Comparison of ENCODE assay signal across 1 cellular context in the genomic region with DNA sequence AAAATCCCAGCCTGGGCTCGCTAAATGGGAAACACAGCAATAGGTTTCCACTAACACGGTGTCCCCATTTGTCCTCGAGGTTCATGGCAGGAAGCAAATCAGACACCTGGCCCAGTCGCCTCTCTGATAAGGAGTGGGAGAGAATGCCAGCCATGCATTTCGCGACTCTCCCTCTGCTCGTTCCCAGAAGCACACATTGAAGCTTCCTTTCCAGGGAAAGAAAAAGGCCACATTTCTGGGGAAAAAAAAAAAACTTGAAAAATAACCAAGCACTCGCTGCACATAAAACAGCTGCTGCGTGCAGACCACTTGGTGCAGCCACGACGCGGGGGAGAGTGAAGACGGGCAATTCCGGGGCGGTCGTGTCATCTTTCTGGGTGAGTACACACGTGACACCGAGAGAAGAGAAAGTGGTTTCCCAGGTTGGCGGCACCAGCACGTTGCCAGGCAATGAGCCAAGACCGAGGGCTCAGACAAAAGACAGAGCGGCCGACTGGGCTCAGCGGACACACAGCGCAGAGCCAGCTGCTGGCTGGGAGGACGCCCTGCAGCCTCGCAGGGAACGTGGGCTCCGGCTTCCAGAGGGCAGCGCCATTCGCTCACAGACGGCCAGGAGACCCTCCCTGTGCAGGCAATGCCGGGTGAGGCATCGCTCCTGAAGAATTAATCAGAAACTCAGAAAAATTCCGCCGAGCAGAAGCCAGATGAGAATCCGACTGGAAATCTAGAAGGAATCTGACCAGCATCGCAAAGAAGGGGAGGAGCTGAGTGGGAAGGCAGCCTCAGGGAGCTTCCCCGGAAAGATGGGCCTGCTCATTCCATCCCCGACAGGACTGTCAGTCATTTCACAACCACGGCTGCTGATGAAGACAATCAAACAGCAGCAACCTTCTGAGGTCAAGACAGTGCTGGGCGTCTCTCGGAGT.
TF ChIP-seq lines count a peak whose summit lies in the region.

No MANE protein-coding gene starts in this region.

TF ChIP-seq in K562, 482 proteins besides CTCF, POLR2A, EP300 and RAD21 (continued from another document and continues in another):
- TF ChIP-seq, protein P1, sequence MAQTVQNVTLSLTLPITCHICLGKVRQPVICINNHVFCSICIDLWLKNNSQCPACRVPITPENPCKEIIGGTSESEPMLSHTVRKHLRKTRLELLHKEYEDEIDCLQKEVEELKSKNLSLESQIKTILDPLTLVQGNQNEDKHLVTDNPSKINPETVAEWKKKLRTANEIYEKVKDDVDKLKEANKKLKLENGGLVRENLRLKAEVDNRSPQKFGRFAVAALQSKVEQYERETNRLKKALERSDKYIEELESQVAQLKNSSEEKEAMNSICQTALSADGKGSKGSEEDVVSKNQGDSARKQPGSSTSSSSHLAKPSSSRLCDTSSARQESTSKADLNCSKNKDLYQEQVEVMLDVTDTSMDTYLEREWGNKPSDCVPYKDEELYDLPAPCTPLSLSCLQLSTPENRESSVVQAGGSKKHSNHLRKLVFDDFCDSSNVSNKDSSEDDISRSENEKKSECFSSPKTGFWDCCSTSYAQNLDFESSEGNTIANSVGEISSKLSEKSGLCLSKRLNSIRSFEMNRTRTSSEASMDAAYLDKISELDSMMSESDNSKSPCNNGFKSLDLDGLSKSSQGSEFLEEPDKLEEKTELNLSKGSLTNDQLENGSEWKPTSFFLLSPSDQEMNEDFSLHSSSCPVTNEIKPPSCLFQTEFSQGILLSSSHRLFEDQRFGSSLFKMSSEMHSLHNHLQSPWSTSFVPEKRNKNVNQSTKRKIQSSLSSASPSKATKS (CRISPR knock-in tag; IDR thresholded peaks at IDR 0.05), result no peak
- no peak for TF ChIP-seq ZFP30 (CRISPR knock-in tag; IDR thresholded peaks at IDR 0.05; ENCODE audit: borderline replicate concordance)
- TF ChIP-seq CBFA2T2 (conservative IDR thresholded peaks at IDR 0.05), result no peak
- no peak for TF ChIP-seq MCM3 (IDR thresholded peaks at IDR 0.05)
- TF ChIP-seq PTBP1 (IDR thresholded peaks at IDR 0.05; ENCODE audit: low read depth, low read length), result no peak
- TF ChIP-seq SMAD4 (CRISPR knock-in tag; conservative IDR thresholded peaks at IDR 0.05), result peak; percentile 52; the same call in 1 of the 2 replicates
- no peak for TF ChIP-seq PYGO2 (tag; IDR thresholded peaks at IDR 0.05)
- no peak for TF ChIP-seq KLF10 (CRISPR knock-in tag; IDR thresholded peaks at IDR 0.05)
- TF ChIP-seq, protein P2, sequence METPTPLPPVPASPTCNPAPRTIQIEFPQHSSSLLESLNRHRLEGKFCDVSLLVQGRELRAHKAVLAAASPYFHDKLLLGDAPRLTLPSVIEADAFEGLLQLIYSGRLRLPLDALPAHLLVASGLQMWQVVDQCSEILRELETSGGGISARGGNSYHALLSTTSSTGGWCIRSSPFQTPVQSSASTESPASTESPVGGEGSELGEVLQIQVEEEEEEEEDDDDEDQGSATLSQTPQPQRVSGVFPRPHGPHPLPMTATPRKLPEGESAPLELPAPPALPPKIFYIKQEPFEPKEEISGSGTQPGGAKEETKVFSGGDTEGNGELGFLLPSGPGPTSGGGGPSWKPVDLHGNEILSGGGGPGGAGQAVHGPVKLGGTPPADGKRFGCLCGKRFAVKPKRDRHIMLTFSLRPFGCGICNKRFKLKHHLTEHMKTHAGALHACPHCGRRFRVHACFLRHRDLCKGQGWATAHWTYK (CRISPR knock-in tag; IDR thresholded peaks at IDR 0.05), result no peak
- TF ChIP-seq, protein P3, sequence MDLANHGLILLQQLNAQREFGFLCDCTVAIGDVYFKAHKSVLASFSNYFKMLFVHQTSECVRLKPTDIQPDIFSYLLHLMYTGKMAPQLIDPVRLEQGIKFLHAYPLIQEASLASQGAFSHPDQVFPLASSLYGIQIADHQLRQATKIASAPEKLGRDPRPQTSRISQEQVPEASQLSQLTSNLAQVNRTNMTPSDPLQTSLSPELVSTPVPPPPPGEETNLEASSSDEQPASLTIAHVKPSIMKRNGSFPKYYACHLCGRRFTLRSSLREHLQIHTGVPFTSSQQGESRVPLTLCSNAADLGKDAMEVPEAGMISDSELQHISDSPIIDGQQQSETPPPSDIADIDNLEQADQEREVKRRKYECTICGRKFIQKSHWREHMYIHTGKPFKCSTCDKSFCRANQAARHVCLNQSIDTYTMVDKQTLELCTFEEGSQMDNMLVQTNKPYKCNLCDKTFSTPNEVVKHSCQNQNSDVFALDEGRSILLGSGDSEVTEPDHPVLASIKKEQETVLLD (IDR thresholded peaks at IDR 0.05), result no peak
- TF ChIP-seq CSDE1 (IDR thresholded peaks at IDR 0.05), result no peak
- TF ChIP-seq, protein P4, sequence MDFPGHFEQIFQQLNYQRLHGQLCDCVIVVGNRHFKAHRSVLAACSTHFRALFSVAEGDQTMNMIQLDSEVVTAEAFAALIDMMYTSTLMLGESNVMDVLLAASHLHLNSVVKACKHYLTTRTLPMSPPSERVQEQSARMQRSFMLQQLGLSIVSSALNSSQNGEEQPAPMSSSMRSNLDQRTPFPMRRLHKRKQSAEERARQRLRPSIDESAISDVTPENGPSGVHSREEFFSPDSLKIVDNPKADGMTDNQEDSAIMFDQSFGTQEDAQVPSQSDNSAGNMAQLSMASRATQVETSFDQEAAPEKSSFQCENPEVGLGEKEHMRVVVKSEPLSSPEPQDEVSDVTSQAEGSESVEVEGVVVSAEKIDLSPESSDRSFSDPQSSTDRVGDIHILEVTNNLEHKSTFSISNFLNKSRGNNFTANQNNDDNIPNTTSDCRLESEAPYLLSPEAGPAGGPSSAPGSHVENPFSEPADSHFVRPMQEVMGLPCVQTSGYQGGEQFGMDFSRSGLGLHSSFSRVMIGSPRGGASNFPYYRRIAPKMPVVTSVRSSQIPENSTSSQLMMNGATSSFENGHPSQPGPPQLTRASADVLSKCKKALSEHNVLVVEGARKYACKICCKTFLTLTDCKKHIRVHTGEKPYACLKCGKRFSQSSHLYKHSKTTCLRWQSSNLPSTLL (IDR thresholded peaks at IDR 0.05), result no peak
- TF ChIP-seq ZNF232 (CRISPR knock-in tag; IDR thresholded peaks at IDR 0.05), result no peak
- no peak for TF ChIP-seq ZBTB7A (IDR thresholded peaks at IDR 0.05; ENCODE audit: borderline replicate concordance, control insufficient read depth, low read depth, low read length)
- TF ChIP-seq KLF1 (tag; IDR thresholded peaks at IDR 0.05), result no peak
- no peak for TF ChIP-seq KLF6 (CRISPR knock-in tag; IDR thresholded peaks at IDR 0.05; ENCODE audit: borderline replicate concordance)
- TF ChIP-seq KHSRP (IDR thresholded peaks at IDR 0.05), result no peak
- no peak for TF ChIP-seq CBX8 (IDR thresholded peaks at IDR 0.05; ENCODE audit: borderline replicate concordance, extremely low read depth, low read depth, low read length, poor library complexity, severe bottlenecking)
- TF ChIP-seq IRF2 (CRISPR knock-in tag; IDR thresholded peaks at IDR 0.05), result no peak
- no peak for TF ChIP-seq FOXA1 (IDR thresholded peaks at IDR 0.05; ENCODE audit: borderline replicate concordance)
- TF ChIP-seq BRD9 (IDR thresholded peaks at IDR 0.05; ENCODE audit: low read depth, partially characterized antibody), result no peak
- TF ChIP-seq, protein P5, sequence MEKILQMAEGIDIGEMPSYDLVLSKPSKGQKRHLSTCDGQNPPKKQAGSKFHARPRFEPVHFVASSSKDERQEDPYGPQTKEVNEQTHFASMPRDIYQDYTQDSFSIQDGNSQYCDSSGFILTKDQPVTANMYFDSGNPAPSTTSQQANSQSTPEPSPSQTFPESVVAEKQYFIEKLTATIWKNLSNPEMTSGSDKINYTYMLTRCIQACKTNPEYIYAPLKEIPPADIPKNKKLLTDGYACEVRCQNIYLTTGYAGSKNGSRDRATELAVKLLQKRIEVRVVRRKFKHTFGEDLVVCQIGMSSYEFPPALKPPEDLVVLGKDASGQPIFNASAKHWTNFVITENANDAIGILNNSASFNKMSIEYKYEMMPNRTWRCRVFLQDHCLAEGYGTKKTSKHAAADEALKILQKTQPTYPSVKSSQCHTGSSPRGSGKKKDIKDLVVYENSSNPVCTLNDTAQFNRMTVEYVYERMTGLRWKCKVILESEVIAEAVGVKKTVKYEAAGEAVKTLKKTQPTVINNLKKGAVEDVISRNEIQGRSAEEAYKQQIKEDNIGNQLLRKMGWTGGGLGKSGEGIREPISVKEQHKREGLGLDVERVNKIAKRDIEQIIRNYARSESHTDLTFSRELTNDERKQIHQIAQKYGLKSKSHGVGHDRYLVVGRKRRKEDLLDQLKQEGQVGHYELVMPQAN (IDR thresholded peaks at IDR 0.05; ENCODE audit: borderline replicate concordance), result no peak
- no peak for TF ChIP-seq SPI1 (IDR thresholded peaks at IDR 0.05; ENCODE audit: borderline replicate concordance, low read depth, low read length)
- no peak for TF ChIP-seq SRSF3 (IDR thresholded peaks at IDR 0.05; ENCODE audit: insufficient read depth, low read length)
- no peak for TF ChIP-seq RBFOX2 (IDR thresholded peaks at IDR 0.05; ENCODE audit: low read depth, low read length)
- no peak for TF ChIP-seq ETS2 (tag; IDR thresholded peaks at IDR 0.05; ENCODE audit: borderline replicate concordance, poor library complexity, severe bottlenecking)
- no peak for TF ChIP-seq HEY1 (CRISPR knock-in tag; IDR thresholded peaks at IDR 0.05; ENCODE audit: borderline replicate concordance)
- TF ChIP-seq BCOR (IDR thresholded peaks at IDR 0.05), result no peak
- no peak for TF ChIP-seq CBX3 (IDR thresholded peaks at IDR 0.05; ENCODE audit: borderline replicate concordance in 1 of 2, low read length in 2 of 2)
- TF ChIP-seq, protein P6, sequence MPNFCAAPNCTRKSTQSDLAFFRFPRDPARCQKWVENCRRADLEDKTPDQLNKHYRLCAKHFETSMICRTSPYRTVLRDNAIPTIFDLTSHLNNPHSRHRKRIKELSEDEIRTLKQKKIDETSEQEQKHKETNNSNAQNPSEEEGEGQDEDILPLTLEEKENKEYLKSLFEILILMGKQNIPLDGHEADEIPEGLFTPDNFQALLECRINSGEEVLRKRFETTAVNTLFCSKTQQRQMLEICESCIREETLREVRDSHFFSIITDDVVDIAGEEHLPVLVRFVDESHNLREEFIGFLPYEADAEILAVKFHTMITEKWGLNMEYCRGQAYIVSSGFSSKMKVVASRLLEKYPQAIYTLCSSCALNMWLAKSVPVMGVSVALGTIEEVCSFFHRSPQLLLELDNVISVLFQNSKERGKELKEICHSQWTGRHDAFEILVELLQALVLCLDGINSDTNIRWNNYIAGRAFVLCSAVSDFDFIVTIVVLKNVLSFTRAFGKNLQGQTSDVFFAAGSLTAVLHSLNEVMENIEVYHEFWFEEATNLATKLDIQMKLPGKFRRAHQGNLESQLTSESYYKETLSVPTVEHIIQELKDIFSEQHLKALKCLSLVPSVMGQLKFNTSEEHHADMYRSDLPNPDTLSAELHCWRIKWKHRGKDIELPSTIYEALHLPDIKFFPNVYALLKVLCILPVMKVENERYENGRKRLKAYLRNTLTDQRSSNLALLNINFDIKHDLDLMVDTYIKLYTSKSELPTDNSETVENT (CRISPR knock-in tag; IDR thresholded peaks at IDR 0.05), result no peak
- TF ChIP-seq RBM14 (IDR thresholded peaks at IDR 0.05; ENCODE audit: borderline replicate concordance, insufficient read depth, low read depth, low read length), result no peak
- no peak for TF ChIP-seq ZNF445 (CRISPR knock-in tag; IDR thresholded peaks at IDR 0.05; ENCODE audit: low read depth)
- TF ChIP-seq RBM15 (IDR thresholded peaks at IDR 0.05; ENCODE audit: insufficient read depth, low read length), result no peak
- TF ChIP-seq KDM1A (IDR thresholded peaks at IDR 0.05), result no peak
- TF ChIP-seq, protein P7, sequence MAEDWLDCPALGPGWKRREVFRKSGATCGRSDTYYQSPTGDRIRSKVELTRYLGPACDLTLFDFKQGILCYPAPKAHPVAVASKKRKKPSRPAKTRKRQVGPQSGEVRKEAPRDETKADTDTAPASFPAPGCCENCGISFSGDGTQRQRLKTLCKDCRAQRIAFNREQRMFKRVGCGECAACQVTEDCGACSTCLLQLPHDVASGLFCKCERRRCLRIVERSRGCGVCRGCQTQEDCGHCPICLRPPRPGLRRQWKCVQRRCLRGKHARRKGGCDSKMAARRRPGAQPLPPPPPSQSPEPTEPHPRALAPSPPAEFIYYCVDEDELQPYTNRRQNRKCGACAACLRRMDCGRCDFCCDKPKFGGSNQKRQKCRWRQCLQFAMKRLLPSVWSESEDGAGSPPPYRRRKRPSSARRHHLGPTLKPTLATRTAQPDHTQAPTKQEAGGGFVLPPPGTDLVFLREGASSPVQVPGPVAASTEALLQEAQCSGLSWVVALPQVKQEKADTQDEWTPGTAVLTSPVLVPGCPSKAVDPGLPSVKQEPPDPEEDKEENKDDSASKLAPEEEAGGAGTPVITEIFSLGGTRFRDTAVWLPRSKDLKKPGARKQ (CRISPR knock-in tag; IDR thresholded peaks at IDR 0.05), result no peak
- TF ChIP-seq, protein P8, sequence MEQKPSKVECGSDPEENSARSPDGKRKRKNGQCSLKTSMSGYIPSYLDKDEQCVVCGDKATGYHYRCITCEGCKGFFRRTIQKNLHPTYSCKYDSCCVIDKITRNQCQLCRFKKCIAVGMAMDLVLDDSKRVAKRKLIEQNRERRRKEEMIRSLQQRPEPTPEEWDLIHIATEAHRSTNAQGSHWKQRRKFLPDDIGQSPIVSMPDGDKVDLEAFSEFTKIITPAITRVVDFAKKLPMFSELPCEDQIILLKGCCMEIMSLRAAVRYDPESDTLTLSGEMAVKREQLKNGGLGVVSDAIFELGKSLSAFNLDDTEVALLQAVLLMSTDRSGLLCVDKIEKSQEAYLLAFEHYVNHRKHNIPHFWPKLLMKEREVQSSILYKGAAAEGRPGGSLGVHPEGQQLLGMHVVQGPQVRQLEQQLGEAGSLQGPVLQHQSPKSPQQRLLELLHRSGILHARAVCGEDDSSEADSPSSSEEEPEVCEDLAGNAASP (IDR thresholded peaks at IDR 0.05), result no peak
- TF ChIP-seq RBM39 (optimal IDR thresholded peaks at IDR 0.05; ENCODE audit: low read depth, low read length), result no peak
- TF ChIP-seq, protein P9, sequence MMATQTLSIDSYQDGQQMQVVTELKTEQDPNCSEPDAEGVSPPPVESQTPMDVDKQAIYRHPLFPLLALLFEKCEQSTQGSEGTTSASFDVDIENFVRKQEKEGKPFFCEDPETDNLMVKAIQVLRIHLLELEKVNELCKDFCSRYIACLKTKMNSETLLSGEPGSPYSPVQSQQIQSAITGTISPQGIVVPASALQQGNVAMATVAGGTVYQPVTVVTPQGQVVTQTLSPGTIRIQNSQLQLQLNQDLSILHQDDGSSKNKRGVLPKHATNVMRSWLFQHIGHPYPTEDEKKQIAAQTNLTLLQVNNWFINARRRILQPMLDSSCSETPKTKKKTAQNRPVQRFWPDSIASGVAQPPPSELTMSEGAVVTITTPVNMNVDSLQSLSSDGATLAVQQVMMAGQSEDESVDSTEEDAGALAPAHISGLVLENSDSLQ (IDR thresholded peaks at IDR 0.05), result peak; percentile 47; the same call in 1 of the 2 replicates
- TF ChIP-seq PHF8 (IDR thresholded peaks at IDR 0.05; ENCODE audit: borderline replicate concordance, low read length), result no peak; the same call in 1 of the 2 replicates
- no peak for TF ChIP-seq ZNF76 (CRISPR knock-in tag; IDR thresholded peaks at IDR 0.05; ENCODE audit: borderline replicate concordance)
- no peak for TF ChIP-seq SREBF1 (IDR thresholded peaks at IDR 0.05; ENCODE audit: borderline replicate concordance, low read depth, low read length)
- TF ChIP-seq RFX1 (IDR thresholded peaks at IDR 0.05), result peak; percentile 29; the same call in 1 of the 2 replicates
